In genomic region chr3:48084929-48085328, GRCh38 we compare ENCODE assay signal across 11 cellular contexts.
DNase-seq lines count a peak whose midpoint lies in the region; ATAC-seq and TF ChIP-seq lines count a peak whose summit lies in the region.
"Had no signal": no experiment of that assay in that cellular context is flagged by ENCODE, and none has a peak within 500 bp of the region (broad histone marks: within the 10 kb centered on the region; RNA-seq: fewer than 3 reads in every experiment).

No MANE protein-coding gene starts in this region.

- peak overlapping the region; percentile 74 for H3K27ac Mint-ChIP-seq in activated T-cell treated with anti-CD3 and anti-CD28 coated beads, Interleukin-2, amount 50 U/mL, for 72 hours
- peak overlapping the region; percentile 44 for H3K27ac Mint-ChIP-seq in activated CD4-positive, alpha-beta memory T cell treated with anti-CD3 and anti-CD28 coated beads, Interleukin-2, amount 10 ng/mL, durations not matched to agents 7 days and 5 days
- H3K27ac Mint-ChIP-seq in memory B cell (peak overlapping the region; percentile 17), type B pancreatic cell (peak overlapping the region; percentile 9)
- H3K27ac Mint-ChIP-seq: stimulated activated memory B cell treated with anti-CD40 and anti-IgM and Interleukin-4, amounts not matched to agents 10 μg/mL and 1 μg/mL and 100 μg/mL, for 72 hours had no signal

- H3K4me3 Mint-ChIP-seq in activated T-cell treated with anti-CD3 and anti-CD28 coated beads, Interleukin-2, amount 50 U/mL, for 72 hours = peak overlapping the region; percentile 33 to 36
- no peak overlapping the region for H3K4me3 Mint-ChIP-seq in activated CD4-positive, alpha-beta memory T cell treated with anti-CD3 and anti-CD28 coated beads, Interleukin-2, amount 10 ng/mL, durations not matched to agents 7 days and 5 days
- no peak overlapping the region for H3K4me3 Mint-ChIP-seq in memory B cell
- H3K4me3 Mint-ChIP-seq in type B pancreatic cell = no peak overlapping the region
- H3K4me3 Mint-ChIP-seq: stimulated activated memory B cell treated with anti-CD40 and anti-IgM and Interleukin-4, amounts not matched to agents 10 μg/mL and 1 μg/mL and 100 μg/mL, for 72 hours had no signal

- H3K27me3 Mint-ChIP-seq in activated T-cell treated with anti-CD3 and anti-CD28 coated beads, Interleukin-2, amount 50 U/mL, for 72 hours (ENCODE audit: low read depth) = no peaks in the 10 kb centered on the region
- peaks cover under 1% of the 10 kb centered on the region for H3K27me3 Mint-ChIP-seq in activated CD4-positive, alpha-beta memory T cell treated with anti-CD3 and anti-CD28 coated beads, Interleukin-2, amount 10 ng/mL, durations not matched to agents 7 days and 5 days
- H3K27me3 Mint-ChIP-seq in memory B cell = no peaks in the 10 kb centered on the region
- H3K27me3 Mint-ChIP-seq in type B pancreatic cell = peaks cover 1% of the 10 kb centered on the region
- H3K27me3 Mint-ChIP-seq: stimulated activated memory B cell treated with anti-CD40 and anti-IgM and Interleukin-4, amounts not matched to agents 10 μg/mL and 1 μg/mL and 100 μg/mL, for 72 hours had no signal

- CTCF ChIA-PET in activated CD4-positive, alpha-beta memory T cell treated with anti-CD3 and anti-CD28 coated beads, Interleukin-2, amount 10 ng/mL, durations not matched to agents 7 days and 5 days (lab: Charles Lee) = interaction anchor here (0.7 kb wide), 1 partner anchor 66 kb away, joined by 3 read pairs; no protein-coding TSS in a partner anchor

- H3K4me1 Mint-ChIP-seq in activated T-cell treated with anti-CD3 and anti-CD28 coated beads, Interleukin-2, amount 50 U/mL, for 72 hours (ENCODE audit: low read depth) = peaks cover 46% of the 10 kb centered on the region
- peaks cover 29% of the 10 kb centered on the region for H3K4me1 Mint-ChIP-seq in activated CD4-positive, alpha-beta memory T cell treated with anti-CD3 and anti-CD28 coated beads, Interleukin-2, amount 10 ng/mL, durations not matched to agents 7 days and 5 days
- H3K4me1 Mint-ChIP-seq in memory B cell = peaks cover 25% of the 10 kb centered on the region
- H3K4me1 Mint-ChIP-seq in type B pancreatic cell (ENCODE audit: unreplicated experiment) = peaks cover 32% of the 10 kb centered on the region

- no peak overlapping the region for H3K27ac ChIP-seq in foreskin keratinocyte

- TF ChIP-seq CTCF in type B pancreatic cell (conservative IDR thresholded peaks at IDR 0.05) (no peak), foreskin keratinocyte (conservative IDR thresholded peaks at IDR 0.05) (no peak)

- DNase-seq in activated T-cell treated with anti-CD3 and anti-CD28 coated beads, Interleukin-2, amount 50 U/mL, for 72 hours = no peak
- no peak for DNase-seq in activated T-cell treated with anti-CD3 and anti-CD28 coated beads, Interleukin-2, amount 50 U/mL, for 1 hour
- DNase-seq in activated CD4-positive, alpha-beta memory T cell treated with anti-CD3 and anti-CD28 coated beads, Interleukin-2, amount 10 ng/mL, durations not matched to agents 7 days and 5 days = no peak
- no peak for DNase-seq in memory B cell (ENCODE audit: low spot score in 2 of 2)
- no peak for DNase-seq in type B pancreatic cell (ENCODE audit: extremely low spot score, unreplicated experiment)
- no peak for DNase-seq in foreskin keratinocyte
- DNase-seq in epidermal melanocyte (ENCODE audit: insufficient read length, low spot score) = no peak
- DNase-seq in stimulated activated CD4-positive, alpha-beta T cell treated with anti-CD3 and anti-CD28 coated beads, Interleukin-4, amount 100 ng/mL, for 1 hour = no peak
- DNase-seq: NCI-H2081 treated with DMSO at 0.1 percent for 48 hours; NK-92 treated with Interleukin-12 subunit alpha and Interleukin-12 subunit beta, amount 100 ng/mL, for 24 hours had no signal

- no peaks in the 10 kb centered on the region for H3K27me3 ChIP-seq in foreskin keratinocyte

- H3K4me1 ChIP-seq in foreskin keratinocyte = peaks cover 18% of the 10 kb centered on the region

- peaks cover 1 to 11% of the 10 kb centered on the region in 2 donors for H3K36me3 Mint-ChIP-seq in activated T-cell treated with anti-CD3 and anti-CD28 coated beads, Interleukin-2, amount 50 U/mL, for 72 hours (ENCODE audit: insufficient read depth in 2 of 2)
- peaks cover 19% of the 10 kb centered on the region for H3K36me3 Mint-ChIP-seq in activated CD4-positive, alpha-beta memory T cell treated with anti-CD3 and anti-CD28 coated beads, Interleukin-2, amount 10 ng/mL, durations not matched to agents 7 days and 5 days (ENCODE audit: low read depth)
- H3K36me3 Mint-ChIP-seq in memory B cell = peaks cover 4% of the 10 kb centered on the region
- peaks cover 17% of the 10 kb centered on the region for H3K36me3 Mint-ChIP-seq in type B pancreatic cell

- POLR2A ChIA-PET in activated CD4-positive, alpha-beta memory T cell treated with anti-CD3 and anti-CD28 coated beads, Interleukin-2, amount 10 ng/mL, durations not matched to agents 7 days and 5 days (lab: Charles Lee) = no interaction called here

- H3K9me3 Mint-ChIP-seq in activated T-cell treated with anti-CD3 and anti-CD28 coated beads, Interleukin-2, amount 50 U/mL, for 72 hours = no peaks in the 10 kb centered on the region
- H3K9me3 Mint-ChIP-seq in activated CD4-positive, alpha-beta memory T cell treated with anti-CD3 and anti-CD28 coated beads, Interleukin-2, amount 10 ng/mL, durations not matched to agents 7 days and 5 days = no peaks in the 10 kb centered on the region
- H3K9me3 Mint-ChIP-seq in memory B cell (no peaks in the 10 kb centered on the region), type B pancreatic cell (no peaks in the 10 kb centered on the region)
- H3K9me3 Mint-ChIP-seq: stimulated activated memory B cell treated with anti-CD40 and anti-IgM and Interleukin-4, amounts not matched to agents 10 μg/mL and 1 μg/mL and 100 μg/mL, for 72 hours had no signal

- no peak for ATAC-seq in activated T-cell treated with anti-CD3 and anti-CD28 coated beads, Interleukin-2, amount 50 U/mL, for 72 hours (replicated peaks in 1 of 2)
- ATAC-seq in memory B cell (ENCODE audit: low read depth) (no peak), foreskin keratinocyte (no peak)
- ATAC-seq: stimulated activated memory B cell treated with anti-CD40 and anti-IgM and Interleukin-4, amounts not matched to agents 10 μg/mL and 1 μg/mL and 100 μg/mL, for 72 hours had no signal

Comparison
In these comparisons a context has a peak if more than half of its experiments do, and no peak if none do; other contexts are left out.
1. H3K27ac Mint-ChIP-seq: peak in every context shown above with its lines; median percentile 74 in activated T-cell treated with anti-CD3 and anti-CD28 coated beads, Interleukin-2, amount 50 U/mL, for 72 hours; 44 in activated CD4-positive, alpha-beta memory T cell treated with anti-CD3 and anti-CD28 coated beads, Interleukin-2, amount 10 ng/mL, durations not matched to agents 7 days and 5 days; 17 in memory B cell; 9 in type B pancreatic cell.
2. H3K4me3 Mint-ChIP-seq: peak in activated T-cell treated with anti-CD3 and anti-CD28 coated beads, Interleukin-2, amount 50 U/mL, for 72 hours (2 of 2); none in activated CD4-positive, alpha-beta memory T cell treated with anti-CD3 and anti-CD28 coated beads, Interleukin-2, amount 10 ng/mL, durations not matched to agents 7 days and 5 days (single experiment), memory B cell (single experiment) and type B pancreatic cell (single experiment).